In genomic region chr18:14935210-14935609, GRCh38 we compare ENCODE assay signal across 24 cellular contexts.
DNase-seq lines count a peak whose midpoint lies in the region; ATAC-seq and TF ChIP-seq lines count a peak whose summit lies in the region.
"Had no signal": no experiment of that assay in that cellular context is flagged by ENCODE, and none has a peak within 500 bp of the region (broad histone marks: within the 10 kb centered on the region; RNA-seq: fewer than 3 reads in every experiment).

No MANE protein-coding gene starts in this region.

- H3K4me3 ChIP-seq in right atrium auricular region (no peak overlapping the region), PC-3 (ENCODE audit: low read length) (no peak overlapping the region), colonic mucosa (no peak overlapping the region)
- H3K4me3 ChIP-seq: A549; BLaER1 treated with 17β-estradiol and CSF1 and Interleukin-3, amounts not matched to agents 10 nM and 100 nM; HAP-1 had no signal

- intact Hi-C loops in left cardiac atrium (cut with DNase I) (no loop called here), PC-3 (cut with micrococcal nuclease) (no loop called here), colonic mucosa (cut with DNase I) (no loop called here)
- intact Hi-C loops in CD4-positive, alpha-beta T cell (cut with DNase I, micrococcal nuclease), result no loop called here

- peaks cover 3% of the 10 kb centered on the region for H3K36me3 Mint-ChIP-seq in osteocyte (ENCODE audit: unreplicated experiment)
- no peaks in the 10 kb centered on the region for H3K36me3 Mint-ChIP-seq in CD4-positive, alpha-beta T cell (ENCODE audit: low read depth)
- no peaks in the 10 kb centered on the region for H3K36me3 Mint-ChIP-seq in naive thymus-derived CD8-positive, alpha-beta T cell
- H3K36me3 Mint-ChIP-seq: CD14-positive monocyte; CD4-positive, alpha-beta memory T cell had no signal

- H3K79me2 ChIP-seq in PC-3 (ENCODE audit: low read length), result no peaks in the 10 kb centered on the region

- peaks cover 43% of the 10 kb centered on the region for H3K9me3 Mint-ChIP-seq in osteocyte (ENCODE audit: unreplicated experiment)
- H3K9me3 Mint-ChIP-seq in CD4-positive, alpha-beta T cell, result no peaks in the 10 kb centered on the region
- H3K9me3 Mint-ChIP-seq in naive thymus-derived CD8-positive, alpha-beta T cell, result peaks cover 0 to 2% (median 0%) of the 10 kb centered on the region in 9 donors
- H3K9me3 Mint-ChIP-seq: CD4-positive, alpha-beta memory T cell had no signal

- H3K27ac Mint-ChIP-seq in osteocyte (ENCODE audit: unreplicated experiment), result no peak overlapping the region
- no peak overlapping the region for H3K27ac Mint-ChIP-seq in CD4-positive, alpha-beta T cell
- H3K27ac Mint-ChIP-seq in naive thymus-derived CD8-positive, alpha-beta T cell, result no peak overlapping the region
- H3K27ac Mint-ChIP-seq: CD14-positive monocyte; CD4-positive, alpha-beta memory T cell; HFFc6 had no signal

- H3K4me1 ChIP-seq in right atrium auricular region (no peaks in the 10 kb centered on the region), PC-3 (ENCODE audit: insufficient read depth, low read length) (peaks cover 13% of the 10 kb centered on the region), colonic mucosa (peaks cover 18% of the 10 kb centered on the region)
- H3K4me1 ChIP-seq: A549; BE2C; BLaER1 treated with 17β-estradiol and CSF1 and Interleukin-3, amounts not matched to agents 10 nM and 100 nM; HAP-1 had no signal

- peak overlapping the region; percentile 37; the same call in 1 of the 2 replicates for H2AFZ ChIP-seq in PC-3 (ENCODE audit: low read length)

- DNase-seq in right atrium auricular region (ENCODE audit: low spot score) (peak; percentile 11), left cardiac atrium (no peak), PC-3 (peak; percentile 47), colonic mucosa (peak; percentile 18), osteocyte (ENCODE audit: extremely low spot score, unreplicated experiment) (peak; percentile 48), superior temporal gyrus (ENCODE audit: extremely low spot score) (no peak)
- DNase-seq in CD4-positive, alpha-beta T cell, result no peak
- no peak for DNase-seq in naive thymus-derived CD8-positive, alpha-beta T cell
- DNase-seq: 8988T; ACHN; AML-193; BE2C; Calu3; CD4-positive, alpha-beta memory T cell; COR-L47; DMS53; DMS79 treated with DMSO at 0.1 percent for 48 hours; GDM1; GOT3; HFFc6 had no signal

- H3K27ac ChIP-seq in right atrium auricular region (no peak overlapping the region), PC-3 (ENCODE audit: low read length) (no peak overlapping the region), colonic mucosa (peak overlapping the region; percentile 71)
- H3K27ac ChIP-seq in CD4-positive, alpha-beta T cell (ENCODE audit: low read depth, low read length), result no peak overlapping the region
- H3K27ac ChIP-seq: A549; BLaER1 treated with 17β-estradiol and CSF1 and Interleukin-3, amounts not matched to agents 10 nM and 100 nM had no signal

- H3K36me3 ChIP-seq in right atrium auricular region, result no peaks in the 10 kb centered on the region
- H3K36me3 ChIP-seq in PC-3 (ENCODE audit: low read depth, low read length), result no peaks in the 10 kb centered on the region
- no peaks in the 10 kb centered on the region for H3K36me3 ChIP-seq in colonic mucosa
- H3K36me3 ChIP-seq: BE2C; BLaER1 treated with 17β-estradiol and CSF1 and Interleukin-3, amounts not matched to agents 10 nM and 100 nM; HAP-1 had no signal

- H3K9me2 ChIP-seq in PC-3 (replicated peaks; ENCODE audit: low read length), result no peaks in the 10 kb centered on the region

- H3K9ac ChIP-seq in PC-3 (ENCODE audit: low read length) (no peak overlapping the region), colonic mucosa (ENCODE audit: low read depth in 2 of 2, low read length in 2 of 2) (peak overlapping the region in 1 of 2 donors; percentile 24)
- H3K9ac ChIP-seq: BLaER1 treated with 17β-estradiol and CSF1 and Interleukin-3, amounts not matched to agents 10 nM and 100 nM had no signal

- no peak for ATAC-seq in left cardiac atrium
- peak; percentile 65 for ATAC-seq in PC-3
- ATAC-seq in CD4-positive, alpha-beta T cell (ENCODE audit: poor library complexity), result no peak
- ATAC-seq in naive thymus-derived CD8-positive, alpha-beta T cell, result no peak
- ATAC-seq: A549 had no signal

- H3K9me3 ChIP-seq in right atrium auricular region (no peaks in the 10 kb centered on the region), PC-3 (ENCODE audit: low read length) (no peaks in the 10 kb centered on the region), colonic mucosa (no peaks in the 10 kb centered on the region)
- H3K9me3 ChIP-seq in CD4-positive, alpha-beta T cell (ENCODE audit: control insufficient read depth, low read length), result no peaks in the 10 kb centered on the region
- H3K9me3 ChIP-seq: A549; BE2C; BLaER1 treated with 17β-estradiol and CSF1 and Interleukin-3, amounts not matched to agents 10 nM and 100 nM; HAP-1 had no signal

- no peaks in the 10 kb centered on the region for H4K20me1 ChIP-seq in PC-3 (ENCODE audit: low read length)
- H4K20me1 ChIP-seq: BLaER1 treated with 17β-estradiol and CSF1 and Interleukin-3, amounts not matched to agents 10 nM and 100 nM had no signal

- no TSS peak for BruUV-seq in PC-3 (replicated peaks; lab: Mats Ljungman, UMichigan)

- CTCF ChIA-PET in PC-3 (lab: Charles Lee), result no interaction called here
- CTCF ChIA-PET in CD4-positive, alpha-beta T cell (lab: Charles Lee), result no interaction called here

- H3F3A ChIP-seq in PC-3 (ENCODE audit: low read length, unreplicated experiment), result no peaks in the 10 kb centered on the region

- H3K27me3 ChIP-seq in right atrium auricular region (no peaks in the 10 kb centered on the region), PC-3 (ENCODE audit: low read length) (no peaks in the 10 kb centered on the region), colonic mucosa (no peaks in the 10 kb centered on the region)
- H3K27me3 ChIP-seq in CD4-positive, alpha-beta T cell (ENCODE audit: control insufficient read depth, insufficient read depth, low read length), result no peaks in the 10 kb centered on the region
- H3K27me3 ChIP-seq: BE2C; BLaER1 treated with 17β-estradiol and CSF1 and Interleukin-3, amounts not matched to agents 10 nM and 100 nM had no signal

- TF ChIP-seq CTCF in right atrium auricular region (IDR thresholded peaks at IDR 0.05) (no peak), PC-3 (conservative IDR thresholded peaks at IDR 0.05; ENCODE audit: low read depth, low read length) (no peak), colonic mucosa (IDR thresholded peaks at IDR 0.05) (no peak), osteocyte (IDR thresholded peaks at IDR 0.05) (no peak)
- no peak for TF ChIP-seq CTCF in CD4-positive, alpha-beta T cell (IDR thresholded peaks at IDR 0.05)

- H3K4me2 ChIP-seq in PC-3 (ENCODE audit: low read length), result no peak overlapping the region
- H3K4me2 ChIP-seq: A549; BLaER1 treated with 17β-estradiol and CSF1 and Interleukin-3, amounts not matched to agents 10 nM and 100 nM had no signal

- H3K27me3 Mint-ChIP-seq in osteocyte (ENCODE audit: unreplicated experiment), result no peaks in the 10 kb centered on the region
- no peaks in the 10 kb centered on the region for H3K27me3 Mint-ChIP-seq in CD4-positive, alpha-beta T cell
- H3K27me3 Mint-ChIP-seq in naive thymus-derived CD8-positive, alpha-beta T cell, result peaks cover 0 to 3% (median 3%) of the 10 kb centered on the region in 5 donors

- H3K4me1 Mint-ChIP-seq in osteocyte (ENCODE audit: unreplicated experiment), result no peaks in the 10 kb centered on the region
- no peaks in the 10 kb centered on the region for H3K4me1 Mint-ChIP-seq in CD4-positive, alpha-beta T cell (ENCODE audit: low read depth)
- peaks cover 0 to 2% (median 0%) of the 10 kb centered on the region in 4 donors for H3K4me1 Mint-ChIP-seq in naive thymus-derived CD8-positive, alpha-beta T cell
- H3K4me1 Mint-ChIP-seq: CD14-positive monocyte had no signal

- no peak overlapping the region for H3K4me3 Mint-ChIP-seq in osteocyte (ENCODE audit: unreplicated experiment)
- no peak overlapping the region for H3K4me3 Mint-ChIP-seq in CD4-positive, alpha-beta T cell
- H3K4me3 Mint-ChIP-seq in naive thymus-derived CD8-positive, alpha-beta T cell, result no peak overlapping the region
- H3K4me3 Mint-ChIP-seq: CD14-positive monocyte; CD4-positive, alpha-beta memory T cell; HFFc6 had no signal

- POLR2A ChIA-PET in PC-3 (lab: Charles Lee; ENCODE audit: unreplicated experiment), result interaction anchor here (0.6 kb wide), 1 partner anchor 13 kb away, joined by 4 read pairs; no protein-coding TSS in a partner anchor
- POLR2A ChIA-PET in CD4-positive, alpha-beta T cell (lab: Charles Lee), result no interaction called here
- POLR2A ChIA-PET in naive thymus-derived CD8-positive, alpha-beta T cell (lab: Charles Lee), result no interaction called here

Comparison
In these comparisons a context has a peak if more than half of its experiments do, and no peak if none do; other contexts are left out.
1. DNase-seq: peak in right atrium auricular region (single experiment), PC-3 (single experiment), colonic mucosa (single experiment) and osteocyte (single experiment); none in left cardiac atrium (single experiment), superior temporal gyrus (single experiment), CD4-positive, alpha-beta T cell (0 of 10) and naive thymus-derived CD8-positive, alpha-beta T cell (0 of 10).